Comparison of ENCODE assay signal across 1 cellular context in the genomic region with DNA sequence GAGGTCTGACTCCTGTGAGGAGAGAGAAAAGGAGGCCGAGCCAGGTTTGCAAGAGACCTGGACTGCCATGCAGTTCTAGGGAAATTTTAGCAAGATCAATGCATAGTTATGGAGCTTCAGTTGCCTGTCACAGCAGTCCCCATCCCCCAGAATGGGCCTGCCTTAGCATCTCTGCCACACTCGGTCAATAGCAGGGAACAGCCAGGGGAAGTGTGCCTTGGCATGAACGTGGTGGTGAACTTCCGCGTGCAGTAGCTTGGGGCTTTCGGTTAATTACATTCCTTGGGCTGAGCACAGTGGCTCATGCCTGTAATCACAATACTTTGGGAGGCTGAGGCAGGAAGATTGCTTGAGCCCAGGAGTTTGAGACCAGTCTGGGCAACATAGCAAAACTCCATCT.
TF ChIP-seq lines count a peak whose summit lies in the region.

No MANE protein-coding gene starts in this region.

TF ChIP-seq in A549, 52 proteins besides CTCF, POLR2A, EP300 and RAD21 (continued from another document):
- no peak for TF ChIP-seq JUN (IDR thresholded peaks at IDR 0.05)
- no peak for TF ChIP-seq JUNB (IDR thresholded peaks at IDR 0.05)
- TF ChIP-seq RCOR1 (IDR thresholded peaks at IDR 0.05; ENCODE audit: low read depth, low read length) = no peak
- TF ChIP-seq FOSL2 (IDR thresholded peaks at IDR 0.05) = no peak
- no peak for TF ChIP-seq FOSL2 (CRISPR knock-in tag; IDR thresholded peaks at IDR 0.05)
- TF ChIP-seq ZC3H11A (IDR thresholded peaks at IDR 0.05) = no peak
- TF ChIP-seq, protein P1, sequence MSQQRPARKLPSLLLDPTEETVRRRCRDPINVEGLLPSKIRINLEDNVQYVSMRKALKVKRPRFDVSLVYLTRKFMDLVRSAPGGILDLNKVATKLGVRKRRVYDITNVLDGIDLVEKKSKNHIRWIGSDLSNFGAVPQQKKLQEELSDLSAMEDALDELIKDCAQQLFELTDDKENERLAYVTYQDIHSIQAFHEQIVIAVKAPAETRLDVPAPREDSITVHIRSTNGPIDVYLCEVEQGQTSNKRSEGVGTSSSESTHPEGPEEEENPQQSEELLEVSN (IDR thresholded peaks at IDR 0.05; ENCODE audit: borderline replicate concordance, low read depth) = no peak
- no peak for TF ChIP-seq TFCP2L1 (CRISPR knock-in tag; IDR thresholded peaks at IDR 0.05)
- TF ChIP-seq RFX5 (IDR thresholded peaks at IDR 0.05) = no peak
